1 cellular context compared by ENCODE assay signal in genomic region chr9:136958898-136959850, GRCh38.
TF ChIP-seq lines count a peak whose summit lies in the region.

No MANE protein-coding gene starts in this region.

TF ChIP-seq in HepG2, 621 proteins besides CTCF, POLR2A, EP300 and RAD21:
- TF ChIP-seq ZKSCAN8 (CRISPR knock-in tag; IDR thresholded peaks at IDR 0.05; ENCODE audit: borderline replicate concordance): no peak
- TF ChIP-seq CBX1 (IDR thresholded peaks at IDR 0.05; ENCODE audit: low read depth): no peak
- peak; percentile 21 for TF ChIP-seq AGO1 (IDR thresholded peaks at IDR 0.05; ENCODE audit: low read depth, low read length, poor library complexity, severe bottlenecking)
- TF ChIP-seq GABPA (IDR thresholded peaks at IDR 0.05; ENCODE audit: low read depth, low read length): 0 out of 2 replicates have a peak, but pooled peaks have one; percentile 12
- no peak for TF ChIP-seq GABPA (CRISPR knock-in tag; IDR thresholded peaks at IDR 0.05; ENCODE audit: low read depth)
TF ChIP-seq in HepG2: peak in this region for 2.
